In genomic region chr1:153805042-153805745, GRCh38 we compare ENCODE assay signal across 8 cellular contexts. TPM values are rescaled to one million over a fixed set of nuclear protein-coding genes. Genes with fewer than 3 reads are reported as not detected.
A peak's percentile ranks its signal among the peaks of the same experiment; 100 is the strongest.
DNase-seq lines count a peak whose midpoint lies in the region; ATAC-seq lines count a peak whose summit lies in the region.

No MANE protein-coding gene starts in this region.

- H3K4me3 Mint-ChIP-seq in activated T-helper 1 cell treated with anti-CD3 and anti-CD28 coated beads, Interleukin-12 subunit alpha, Interleukin-12 subunit beta, Interleukin-2, Interleukin-4 antibody, amounts not matched to agents 30 ng/mL and 10 ng/mL and 1 ng/mL, durations not matched to agents 14 hours and 24 hours and 36 hours: peak overlapping the region; percentile 12

- H3K4me1 Mint-ChIP-seq in activated T-helper 1 cell treated with anti-CD3 and anti-CD28 coated beads, Interleukin-12 subunit alpha, Interleukin-12 subunit beta, Interleukin-2, Interleukin-4 antibody, amounts not matched to agents 30 ng/mL and 10 ng/mL and 1 ng/mL, durations not matched to agents 14 hours and 24 hours and 36 hours (ENCODE audit: low read depth): peaks cover 26% of the 10 kb centered on the region

- H3K9me3 Mint-ChIP-seq in activated T-helper 1 cell treated with anti-CD3 and anti-CD28 coated beads, Interleukin-12 subunit alpha, Interleukin-12 subunit beta, Interleukin-2, Interleukin-4 antibody, amounts not matched to agents 30 ng/mL and 10 ng/mL and 1 ng/mL, durations not matched to agents 14 hours and 24 hours and 36 hours: no peaks in the 10 kb centered on the region

- no peaks in the 10 kb centered on the region for H3K27me3 Mint-ChIP-seq in activated T-helper 1 cell treated with anti-CD3 and anti-CD28 coated beads, Interleukin-12 subunit alpha, Interleukin-12 subunit beta, Interleukin-2, Interleukin-4 antibody, amounts not matched to agents 30 ng/mL and 10 ng/mL and 1 ng/mL, durations not matched to agents 14 hours and 24 hours and 36 hours (ENCODE audit: insufficient read depth)

- peaks cover 32% of the 10 kb centered on the region for H3K36me3 Mint-ChIP-seq in activated T-helper 1 cell treated with anti-CD3 and anti-CD28 coated beads, Interleukin-12 subunit alpha, Interleukin-12 subunit beta, Interleukin-2, Interleukin-4 antibody, amounts not matched to agents 30 ng/mL and 10 ng/mL and 1 ng/mL, durations not matched to agents 14 hours and 24 hours and 36 hours (ENCODE audit: low read depth)

- intact Hi-C loops in activated T-helper 1 cell treated with anti-CD3 and anti-CD28 coated beads, Interleukin-12 subunit alpha, Interleukin-12 subunit beta, Interleukin-2, Interleukin-4 antibody, amounts not matched to agents 30 ng/mL and 10 ng/mL and 1 ng/mL, durations not matched to agents 14 hours and 24 hours and 36 hours (cut with micrococcal nuclease): loop anchor here (1.0 to 2.0 kb wide), 3 partner anchors 14 to 142 kb away; partner anchors contain the start of gene DENND4B
- intact Hi-C loops in Right ventricle myocardium superior (cut with DNase I): no loop called here

- ATAC-seq in HG03045 (IDR thresholded peaks at IDR 0.05; ENCODE audit: unreplicated experiment) (peak; percentile 90), Right ventricle myocardium superior (ENCODE audit: poor library complexity) (peak; percentile 85)

- peak overlapping the region; percentile 79 for H3K27ac Mint-ChIP-seq in activated T-helper 1 cell treated with anti-CD3 and anti-CD28 coated beads, Interleukin-12 subunit alpha, Interleukin-12 subunit beta, Interleukin-2, Interleukin-4 antibody, amounts not matched to agents 30 ng/mL and 10 ng/mL and 1 ng/mL, durations not matched to agents 14 hours and 24 hours and 36 hours

- DNase-seq in activated gamma-delta T cell treated with Interleukin-2 at 50 U/mL for 16 hours (peak; percentile 72), activated gamma-delta T cell (lab: John Stamatoyannopoulos, UW) (no peak), OCI-M1 (lab: John Stamatoyannopoulos, UW) (peak; percentile 98), Right ventricle myocardium superior (no peak), HuH-7 (ENCODE audit: low spot score) (no peak)
- DNase-seq in activated T-helper 1 cell treated with anti-CD3 and anti-CD28 coated beads, Interleukin-12 subunit alpha, Interleukin-12 subunit beta, Interleukin-2, Interleukin-4 antibody, amounts not matched to agents 30 ng/mL and 10 ng/mL and 1 ng/mL, durations not matched to agents 14 hours and 24 hours and 36 hours (ENCODE audit: low spot score): peak; percentile 44
- DNase-seq in stimulated activated CD4-positive, alpha-beta T cell treated with anti-CD3 and anti-CD28 coated beads, Interleukin-4, amount 100 ng/mL, for 48 hours (ENCODE audit: low read depth in 2 of 2): peak; percentile 46 to 65

RNA-seq across cellular contexts. Expression of gene SLC27A3, which starts 30.0 kb away (rescaled TPM):
- 10.8 and 11.1 TPM in 2 replicates for total RNA-seq in activated T-helper 1 cell treated with anti-CD3 and anti-CD28 coated beads, Interleukin-12 subunit alpha, Interleukin-12 subunit beta, Interleukin-2, Interleukin-4 antibody, amounts not matched to agents 30 ng/mL and 10 ng/mL and 1 ng/mL, durations not matched to agents 14 hours and 24 hours and 36 hours
- 12.0 TPM for total RNA-seq in Right ventricle myocardium superior

Comparison
In these comparisons a context has a peak if more than half of its experiments do, and no peak if none do; other contexts are left out.
1. DNase-seq: peak in activated gamma-delta T cell treated with Interleukin-2 at 50 U/mL for 16 hours (single experiment), OCI-M1 (single experiment), activated T-helper 1 cell treated with anti-CD3 and anti-CD28 coated beads, Interleukin-12 subunit alpha, Interleukin-12 subunit beta, Interleukin-2, Interleukin-4 antibody, amounts not matched to agents 30 ng/mL and 10 ng/mL and 1 ng/mL, durations not matched to agents 14 hours and 24 hours and 36 hours (single experiment) and stimulated activated CD4-positive, alpha-beta T cell treated with anti-CD3 and anti-CD28 coated beads, Interleukin-4, amount 100 ng/mL, for 48 hours (2 of 2); none in activated gamma-delta T cell (single experiment), Right ventricle myocardium superior (single experiment) and HuH-7 (single experiment).